ENCODE assay signal across 1 cellular context in the genomic region with DNA sequence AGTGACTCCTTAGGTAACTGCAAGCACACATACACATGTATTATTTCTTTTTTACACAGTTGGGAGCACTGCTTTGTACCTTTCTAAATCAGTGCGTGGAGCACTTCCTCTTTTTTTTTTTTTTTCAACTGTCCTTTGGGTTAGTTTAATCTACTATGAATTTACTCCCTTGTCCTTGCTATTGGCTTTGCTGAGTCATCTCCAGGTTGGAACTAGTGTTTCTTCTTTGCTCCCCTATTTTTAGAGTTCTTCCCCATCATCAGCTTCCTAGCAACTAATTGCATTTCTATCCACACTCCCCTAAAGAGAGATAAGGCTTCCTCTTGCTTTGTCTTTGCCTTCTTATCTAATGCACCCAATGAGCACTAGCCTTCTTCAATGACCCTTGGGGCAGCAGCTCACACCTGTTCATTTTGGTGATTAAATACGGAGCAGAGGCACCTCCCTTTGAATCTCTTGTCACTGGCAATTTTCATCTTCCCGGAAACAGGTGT.
TF ChIP-seq lines count a peak whose summit lies in the region.

No MANE protein-coding gene starts in this region.

TF ChIP-seq in K562, 482 proteins besides CTCF, POLR2A, EP300 and RAD21 (continued from another document and continues in another):
- TF ChIP-seq, protein P1, sequence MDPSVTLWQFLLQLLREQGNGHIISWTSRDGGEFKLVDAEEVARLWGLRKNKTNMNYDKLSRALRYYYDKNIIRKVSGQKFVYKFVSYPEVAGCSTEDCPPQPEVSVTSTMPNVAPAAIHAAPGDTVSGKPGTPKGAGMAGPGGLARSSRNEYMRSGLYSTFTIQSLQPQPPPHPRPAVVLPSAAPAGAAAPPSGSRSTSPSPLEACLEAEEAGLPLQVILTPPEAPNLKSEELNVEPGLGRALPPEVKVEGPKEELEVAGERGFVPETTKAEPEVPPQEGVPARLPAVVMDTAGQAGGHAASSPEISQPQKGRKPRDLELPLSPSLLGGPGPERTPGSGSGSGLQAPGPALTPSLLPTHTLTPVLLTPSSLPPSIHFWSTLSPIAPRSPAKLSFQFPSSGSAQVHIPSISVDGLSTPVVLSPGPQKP (CRISPR knock-in tag; IDR thresholded peaks at IDR 0.05): no peak
- no peak for TF ChIP-seq RUNX1 (IDR thresholded peaks at IDR 0.05; ENCODE audit: low read depth)
- TF ChIP-seq SFPQ (IDR thresholded peaks at IDR 0.05; ENCODE audit: low read depth, low read length): no peak
- TF ChIP-seq, protein P2, sequence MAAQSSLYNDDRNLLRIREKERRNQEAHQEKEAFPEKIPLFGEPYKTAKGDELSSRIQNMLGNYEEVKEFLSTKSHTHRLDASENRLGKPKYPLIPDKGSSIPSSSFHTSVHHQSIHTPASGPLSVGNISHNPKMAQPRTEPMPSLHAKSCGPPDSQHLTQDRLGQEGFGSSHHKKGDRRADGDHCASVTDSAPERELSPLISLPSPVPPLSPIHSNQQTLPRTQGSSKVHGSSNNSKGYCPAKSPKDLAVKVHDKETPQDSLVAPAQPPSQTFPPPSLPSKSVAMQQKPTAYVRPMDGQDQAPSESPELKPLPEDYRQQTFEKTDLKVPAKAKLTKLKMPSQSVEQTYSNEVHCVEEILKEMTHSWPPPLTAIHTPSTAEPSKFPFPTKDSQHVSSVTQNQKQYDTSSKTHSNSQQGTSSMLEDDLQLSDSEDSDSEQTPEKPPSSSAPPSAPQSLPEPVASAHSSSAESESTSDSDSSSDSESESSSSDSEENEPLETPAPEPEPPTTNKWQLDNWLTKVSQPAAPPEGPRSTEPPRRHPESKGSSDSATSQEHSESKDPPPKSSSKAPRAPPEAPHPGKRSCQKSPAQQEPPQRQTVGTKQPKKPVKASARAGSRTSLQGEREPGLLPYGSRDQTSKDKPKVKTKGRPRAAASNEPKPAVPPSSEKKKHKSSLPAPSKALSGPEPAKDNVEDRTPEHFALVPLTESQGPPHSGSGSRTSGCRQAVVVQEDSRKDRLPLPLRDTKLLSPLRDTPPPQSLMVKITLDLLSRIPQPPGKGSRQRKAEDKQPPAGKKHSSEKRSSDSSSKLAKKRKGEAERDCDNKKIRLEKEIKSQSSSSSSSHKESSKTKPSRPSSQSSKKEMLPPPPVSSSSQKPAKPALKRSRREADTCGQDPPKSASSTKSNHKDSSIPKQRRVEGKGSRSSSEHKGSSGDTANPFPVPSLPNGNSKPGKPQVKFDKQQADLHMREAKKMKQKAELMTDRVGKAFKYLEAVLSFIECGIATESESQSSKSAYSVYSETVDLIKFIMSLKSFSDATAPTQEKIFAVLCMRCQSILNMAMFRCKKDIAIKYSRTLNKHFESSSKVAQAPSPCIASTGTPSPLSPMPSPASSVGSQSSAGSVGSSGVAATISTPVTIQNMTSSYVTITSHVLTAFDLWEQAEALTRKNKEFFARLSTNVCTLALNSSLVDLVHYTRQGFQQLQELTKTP (IDR thresholded peaks at IDR 0.05; ENCODE audit: low read depth in 1 of 2, partially characterized antibody in 2 of 2): no peak
- TF ChIP-seq NELFE (IDR thresholded peaks at IDR 0.05; ENCODE audit: insufficient read depth, insufficient read length): no peak
- no peak for TF ChIP-seq BDP1 (IDR thresholded peaks at IDR 0.05; ENCODE audit: insufficient read depth, insufficient read length)
- no peak for TF ChIP-seq ZNF24 (IDR thresholded peaks at IDR 0.05)
- TF ChIP-seq NCOR1 (IDR thresholded peaks at IDR 0.05): peak; percentile 65
- no peak for TF ChIP-seq ZNF217 (CRISPR knock-in tag; IDR thresholded peaks at IDR 0.05)
- no peak for TF ChIP-seq FOXO4 (CRISPR knock-in tag; IDR thresholded peaks at IDR 0.05)
- no peak for TF ChIP-seq CEBPG (CRISPR knock-in tag; IDR thresholded peaks at IDR 0.05)
- TF ChIP-seq CEBPG (tag; conservative IDR thresholded peaks at IDR 0.05 in 1 of 2, IDR thresholded peaks at IDR 0.05 in 1 of 2): no peak
- TF ChIP-seq MNT (conservative IDR thresholded peaks at IDR 0.05): no peak
- no peak for TF ChIP-seq ZNF780A (CRISPR knock-in tag; IDR thresholded peaks at IDR 0.05)
- no peak for TF ChIP-seq CBFB (CRISPR knock-in tag; IDR thresholded peaks at IDR 0.05)
- no peak for TF ChIP-seq ZNF174 (CRISPR knock-in tag; IDR thresholded peaks at IDR 0.05)
- peak; percentile 83 for TF ChIP-seq ARID1B (IDR thresholded peaks at IDR 0.05)
- TF ChIP-seq KLF1 (tag; IDR thresholded peaks at IDR 0.05): no peak
- no peak for TF ChIP-seq ZFP1 (CRISPR knock-in tag; IDR thresholded peaks at IDR 0.05)
- no peak for TF ChIP-seq ZNF551 (CRISPR knock-in tag; IDR thresholded peaks at IDR 0.05)
- no peak for TF ChIP-seq RBM22 (IDR thresholded peaks at IDR 0.05; ENCODE audit: low read depth, low read length, poor library complexity, severe bottlenecking)
- TF ChIP-seq, protein P3, sequence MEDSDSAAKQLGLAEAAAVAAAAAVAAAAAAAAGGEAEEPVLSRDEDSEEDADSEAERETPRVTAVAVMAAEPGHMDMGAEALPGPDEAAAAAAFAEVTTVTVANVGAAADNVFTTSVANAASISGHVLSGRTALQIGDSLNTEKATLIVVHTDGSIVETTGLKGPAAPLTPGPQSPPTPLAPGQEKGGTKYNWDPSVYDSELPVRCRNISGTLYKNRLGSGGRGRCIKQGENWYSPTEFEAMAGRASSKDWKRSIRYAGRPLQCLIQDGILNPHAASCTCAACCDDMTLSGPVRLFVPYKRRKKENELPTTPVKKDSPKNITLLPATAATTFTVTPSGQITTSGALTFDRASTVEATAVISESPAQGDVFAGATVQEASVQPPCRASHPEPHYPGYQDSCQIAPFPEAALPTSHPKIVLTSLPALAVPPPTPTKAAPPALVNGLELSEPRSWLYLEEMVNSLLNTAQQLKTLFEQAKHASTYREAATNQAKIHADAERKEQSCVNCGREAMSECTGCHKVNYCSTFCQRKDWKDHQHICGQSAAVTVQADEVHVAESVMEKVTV (CRISPR knock-in tag; IDR thresholded peaks at IDR 0.05): no peak
- TF ChIP-seq NR2C2 (CRISPR knock-in tag; IDR thresholded peaks at IDR 0.05): no peak
- TF ChIP-seq NR2C2 (tag; IDR thresholded peaks at IDR 0.05): no peak
- TF ChIP-seq ZNF696 (CRISPR knock-in tag; conservative IDR thresholded peaks at IDR 0.05): no peak
- TF ChIP-seq, protein P4, sequence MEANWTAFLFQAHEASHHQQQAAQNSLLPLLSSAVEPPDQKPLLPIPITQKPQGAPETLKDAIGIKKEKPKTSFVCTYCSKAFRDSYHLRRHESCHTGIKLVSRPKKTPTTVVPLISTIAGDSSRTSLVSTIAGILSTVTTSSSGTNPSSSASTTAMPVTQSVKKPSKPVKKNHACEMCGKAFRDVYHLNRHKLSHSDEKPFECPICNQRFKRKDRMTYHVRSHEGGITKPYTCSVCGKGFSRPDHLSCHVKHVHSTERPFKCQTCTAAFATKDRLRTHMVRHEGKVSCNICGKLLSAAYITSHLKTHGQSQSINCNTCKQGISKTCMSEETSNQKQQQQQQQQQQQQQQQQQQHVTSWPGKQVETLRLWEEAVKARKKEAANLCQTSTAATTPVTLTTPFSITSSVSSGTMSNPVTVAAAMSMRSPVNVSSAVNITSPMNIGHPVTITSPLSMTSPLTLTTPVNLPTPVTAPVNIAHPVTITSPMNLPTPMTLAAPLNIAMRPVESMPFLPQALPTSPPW (CRISPR knock-in tag; IDR thresholded peaks at IDR 0.05): 0 out of 2 replicates have a peak, but pooled peaks have one; percentile 16
- no peak for TF ChIP-seq TFAM (CRISPR knock-in tag; conservative IDR thresholded peaks at IDR 0.05)
- no peak for TF ChIP-seq CHCHD3 (CRISPR knock-in tag; IDR thresholded peaks at IDR 0.05)
- no peak for TF ChIP-seq TCF15 (CRISPR knock-in tag; IDR thresholded peaks at IDR 0.05)
- TF ChIP-seq DACH1 (IDR thresholded peaks at IDR 0.05; ENCODE audit: partially characterized antibody): no peak
- peak; percentile 94 for TF ChIP-seq NFE2 (IDR thresholded peaks at IDR 0.05; ENCODE audit: low read depth)
- no peak for TF ChIP-seq ZBTB40 (IDR thresholded peaks at IDR 0.05)
- no peak for TF ChIP-seq ZBTB40 (CRISPR knock-in tag; IDR thresholded peaks at IDR 0.05)
- TF ChIP-seq MEIS2 (IDR thresholded peaks at IDR 0.05; ENCODE audit: partially characterized antibody): peak; percentile 79
